ENCODE assay signal across 8 cellular contexts in genomic region chr1:19391596-19391981, GRCh38.
DNase-seq lines count a peak whose midpoint lies in the region; ATAC-seq and TF ChIP-seq lines count a peak whose summit lies in the region.

No MANE protein-coding gene starts in this region.

- H2AFZ ChIP-seq in mammary epithelial cell (ENCODE audit: low read depth, low read length), result no peak overlapping the region

- CTCF ChIA-PET in MCF 10A (lab: Yijun Ruan, JAX), result interaction anchor here (0.6 to 3.4 kb wide), 19 partner anchors 9 to 1243 kb away, joined by 3 to 25 read pairs (median 4); no protein-coding TSS in a partner anchor
- CTCF ChIA-PET in mammary epithelial cell (lab: Charles Lee; ENCODE audit: low non-redundant PET), result no interaction called here

- 42% methylated on average over 10 of the region's 10 CpGs for WGBS in mammary epithelial cell (ENCODE audit: low coverage, missing lambda C conversion rate)
- WGBS in urinary bladder, result 25% methylated on average over 10 of the region's 10 CpGs

- peak; percentile 2 for ATAC-seq in activated naive CD8-positive, alpha-beta T cell treated with anti-CD3 and anti-CD28 coated beads, Interleukin-2, amount 50 U/mL, for 24 hours

- H3K27ac Mint-ChIP-seq in MCF 10A (ENCODE audit: low read depth, unreplicated experiment), result no peak overlapping the region
- H3K27ac Mint-ChIP-seq in activated naive CD8-positive, alpha-beta T cell treated with anti-CD3 and anti-CD28 coated beads, Interleukin-2, amount 50 U/mL, for 24 hours, result peak overlapping the region; percentile 86

- no TSS peak for BruUV-seq in MCF 10A (replicated peaks; lab: Mats Ljungman, UMichigan)
- no TSS peak for BruUV-seq in mammary epithelial cell (replicated peaks; lab: Mats Ljungman, UMichigan)

- H3K4me1 ChIP-seq in mammary epithelial cell (ENCODE audit: insufficient read depth, low read length) (peaks cover 38% of the 10 kb centered on the region), mucosa of stomach (ENCODE audit: control insufficient read depth, insufficient read depth, low read length) (peaks cover 31% of the 10 kb centered on the region), urinary bladder (ENCODE audit: insufficient read depth) (no peaks in the 10 kb centered on the region)

- H3K27ac ChIP-seq in mammary epithelial cell (ENCODE audit: insufficient read depth, low read depth, low read length), result no peak overlapping the region
- H3K27ac ChIP-seq in urinary bladder (ENCODE audit: low read depth), result peak overlapping the region; percentile 86

- peaks cover 94% of the 10 kb centered on the region for H3K79me2 ChIP-seq in mammary epithelial cell (ENCODE audit: insufficient read depth, low read length)

- no peak overlapping the region for H3K4me2 ChIP-seq in mammary epithelial cell (ENCODE audit: insufficient read depth, low read depth, low read length)

- H3K27me3 Mint-ChIP-seq in MCF 10A (ENCODE audit: insufficient read depth, unreplicated experiment), result no peaks in the 10 kb centered on the region
- no peaks in the 10 kb centered on the region for H3K27me3 Mint-ChIP-seq in activated naive CD8-positive, alpha-beta T cell treated with anti-CD3 and anti-CD28 coated beads, Interleukin-2, amount 50 U/mL, for 24 hours

- no peaks in the 10 kb centered on the region for H3K36me3 ChIP-seq in mammary epithelial cell (ENCODE audit: insufficient read depth, low read length)
- no peaks in the 10 kb centered on the region for H3K36me3 ChIP-seq in mucosa of stomach (ENCODE audit: control insufficient read depth, insufficient read depth, low read length)
- H3K36me3 ChIP-seq in urinary bladder (ENCODE audit: insufficient read depth), result no peaks in the 10 kb centered on the region

- intact Hi-C loops in MCF 10A (cut with micrococcal nuclease), result loop anchor here (1.0 kb wide), 2 partner anchors 191 to 262 kb away; no protein-coding TSS in a partner anchor
- intact Hi-C loops in mammary epithelial cell (cut with micrococcal nuclease), result loop anchor here (1.0 to 2.0 kb wide), 5 partner anchors 47 to 262 kb away; no protein-coding TSS in a partner anchor

- H3K9ac ChIP-seq in mammary epithelial cell (ENCODE audit: insufficient read depth, low read length), result no peak overlapping the region
- no peak overlapping the region for H3K9ac ChIP-seq in mucosa of stomach (ENCODE audit: low read length)

- dilution Hi-C loops in mammary epithelial cell (cut with HindIII; ENCODE audit: low sequenced_read_pairs), result no loop called here

- H3K36me3 Mint-ChIP-seq in MCF 10A (ENCODE audit: insufficient read depth, unreplicated experiment), result peaks cover 25% of the 10 kb centered on the region
- H3K36me3 Mint-ChIP-seq in activated naive CD8-positive, alpha-beta T cell treated with anti-CD3 and anti-CD28 coated beads, Interleukin-2, amount 50 U/mL, for 24 hours (ENCODE audit: low read depth), result peaks cover 2% of the 10 kb centered on the region

- H3K4me3 ChIP-seq in mammary epithelial cell (replicated peaks in 1 of 3; ENCODE audit: insufficient read depth in 1 of 3, low read depth in 2 of 3, low read length in 3 of 3), result no peak overlapping the region
- H3K4me3 ChIP-seq in mucosa of stomach (ENCODE audit: low read length), result peak overlapping the region; percentile 9
- no peak overlapping the region for H3K4me3 ChIP-seq in urinary bladder (ENCODE audit: low read depth, low read length)

- no peaks in the 10 kb centered on the region for H3K9me3 Mint-ChIP-seq in MCF 10A (ENCODE audit: unreplicated experiment)
- H3K9me3 Mint-ChIP-seq in activated naive CD8-positive, alpha-beta T cell treated with anti-CD3 and anti-CD28 coated beads, Interleukin-2, amount 50 U/mL, for 24 hours, result no peaks in the 10 kb centered on the region

- peaks cover 27% of the 10 kb centered on the region for H3K4me1 Mint-ChIP-seq in MCF 10A (ENCODE audit: insufficient read depth, unreplicated experiment)
- peaks cover 84% of the 10 kb centered on the region for H3K4me1 Mint-ChIP-seq in activated naive CD8-positive, alpha-beta T cell treated with anti-CD3 and anti-CD28 coated beads, Interleukin-2, amount 50 U/mL, for 24 hours

- TF ChIP-seq CTCF in MCF 10A (IDR thresholded peaks at IDR 0.05; ENCODE audit: unreplicated experiment) (peak; percentile 16), mammary epithelial cell (conservative IDR thresholded peaks at IDR 0.05 in 1 of 2, IDR thresholded peaks at IDR 0.05 in 1 of 2; ENCODE audit: extremely low read depth in 1 of 2, insufficient read depth in 1 of 2, low read depth in 1 of 2, low read length in 2 of 2) (no peak)

- H3K4me3 Mint-ChIP-seq in MCF 10A (ENCODE audit: unreplicated experiment), result no peak overlapping the region
- H3K4me3 Mint-ChIP-seq in activated naive CD8-positive, alpha-beta T cell treated with anti-CD3 and anti-CD28 coated beads, Interleukin-2, amount 50 U/mL, for 24 hours, result peak overlapping the region; percentile 70

- H3K9me3 ChIP-seq in mammary epithelial cell (replicated peaks; ENCODE audit: insufficient read depth, low read length), result no peaks in the 10 kb centered on the region
- H3K9me3 ChIP-seq in mucosa of stomach (ENCODE audit: control insufficient read depth, low read length), result no peaks in the 10 kb centered on the region

- H4K20me1 ChIP-seq in mammary epithelial cell (ENCODE audit: insufficient read depth, low read length), result no peaks in the 10 kb centered on the region

- H3K27me3 ChIP-seq in mammary epithelial cell (ENCODE audit: insufficient read depth, low read length) (no peaks in the 10 kb centered on the region), mucosa of stomach (ENCODE audit: control insufficient read depth, insufficient read depth, low read length) (no peaks in the 10 kb centered on the region)

- in situ Hi-C loops in mammary epithelial cell (cut with MboI; ENCODE audit: low sequenced_read_pairs in 2 of 2), result loop anchor here in 1 of 2 donors (10.0 kb wide), 1 partner anchor 263 kb away; no protein-coding TSS in a partner anchor

- POLR2A ChIA-PET in MCF 10A (lab: Yijun Ruan, JAX), result interaction anchor here (0.7 to 1.6 kb wide), 5 partner anchors 18 to 249 kb away, joined by 3 to 6 read pairs (median 3); no protein-coding TSS in a partner anchor

- DNase-seq in MCF 10A (ENCODE audit: unreplicated experiment) (peak; percentile 3), mammary epithelial cell (no peak), NCI-H1694 treated with DMSO at 0.1 percent for 48 hours (lab: John Stamatoyannopoulos, UW) (no peak), CD1c-positive myeloid dendritic cell (ENCODE audit: extremely low spot score) (no peak)
- no peak for DNase-seq in activated naive CD8-positive, alpha-beta T cell treated with anti-CD3 and anti-CD28 coated beads, Interleukin-2, amount 50 U/mL, for 24 hours
- no peak for DNase-seq in NK-92 treated with Interleukin-12 subunit alpha and Interleukin-12 subunit beta, amount 100 ng/mL, for 24 hours (lab: John Stamatoyannopoulos, UW)
